8 cellular contexts compared by ENCODE assay signal in genomic region chr20:47356526-47357295, GRCh38. TPM values are rescaled to one million over a fixed set of nuclear protein-coding genes. Genes with fewer than 3 reads are reported as not detected.
A peak's percentile ranks its signal among the peaks of the same experiment; 100 is the strongest.
DNase-seq lines count a peak whose midpoint lies in the region; ATAC-seq and TF ChIP-seq lines count a peak whose summit lies in the region.

TSS of gene ZMYND8 (minus strand) at chr20:47356699. CDS start at chr20:47356670, 29 bp downstream.

- DNase-seq in ACHN: peak; percentile 83
- peak; percentile 88 for DNase-seq in NCI-H748 (lab: John Stamatoyannopoulos, UW; ENCODE audit: unreplicated experiment)
- DNase-seq in activated CD4-positive, alpha-beta T cell treated with anti-CD3 and anti-CD28 coated beads for 48 hours: peak; percentile 95
- no peak for DNase-seq in chondrocyte (ENCODE audit: low spot score)
- peak; percentile 76 to 92 (median 86) for DNase-seq in stimulated activated CD4-positive, alpha-beta T cell treated with anti-CD3 and anti-CD28 coated beads, Interleukin-1b, Interleukin-23, amount 100 ng/mL, for 24 hours (ENCODE audit: low read depth in 4 of 4, low spot score in 1 of 4)

- peak within 1 kb of the TSS; percentile 60 for H3K4me3 Mint-ChIP-seq in chondrocyte (ENCODE audit: unreplicated experiment)

- no peak within 1 kb of the TSS for H3K27ac Mint-ChIP-seq in chondrocyte (ENCODE audit: unreplicated experiment)

- in situ Hi-C loops in ACHN (cut with HindIII; ENCODE audit: low pct_ligation_motif_present, low pct_unique_long_range_greater_than_20kb, low sequenced_read_pairs): no loop called here

- no peaks in the 10 kb centered on the region for H3K9me3 Mint-ChIP-seq in chondrocyte (ENCODE audit: low read depth)

- H3K4me1 Mint-ChIP-seq in chondrocyte (ENCODE audit: low read depth): no peaks in the 10 kb centered on the region

- no peaks in the 10 kb centered on the region for H3K27me3 ChIP-seq in layer of hippocampus (ENCODE audit: control insufficient read depth, insufficient read depth, low read length)

- H3K36me3 Mint-ChIP-seq in chondrocyte (ENCODE audit: low read depth): no peaks in the 10 kb centered on the region

- H3K27me3 Mint-ChIP-seq in chondrocyte (ENCODE audit: low read depth): no peaks in the 10 kb centered on the region

- peak within 1 kb of the TSS; percentile 100 for H3K27ac ChIP-seq in layer of hippocampus (ENCODE audit: low read depth, low read length)

- no peak for TF ChIP-seq CTCF in chondrocyte (IDR thresholded peaks at IDR 0.05)

- ATAC-seq in GM18909 (IDR thresholded peaks at IDR 0.05; ENCODE audit: poor library complexity, unreplicated experiment) (peak; percentile 53), HG03520 (IDR thresholded peaks at IDR 0.05; ENCODE audit: unreplicated experiment) (peak; percentile 39)

RNA-seq across cellular contexts. Expression of gene ZMYND8, which starts in this region (rescaled TPM):
- total RNA-seq in chondrocyte: 31.9 to 35.0 TPM (median 33.8 TPM) in 3 replicates
